ENCODE assay signal across 9 cellular contexts in the genomic region with DNA sequence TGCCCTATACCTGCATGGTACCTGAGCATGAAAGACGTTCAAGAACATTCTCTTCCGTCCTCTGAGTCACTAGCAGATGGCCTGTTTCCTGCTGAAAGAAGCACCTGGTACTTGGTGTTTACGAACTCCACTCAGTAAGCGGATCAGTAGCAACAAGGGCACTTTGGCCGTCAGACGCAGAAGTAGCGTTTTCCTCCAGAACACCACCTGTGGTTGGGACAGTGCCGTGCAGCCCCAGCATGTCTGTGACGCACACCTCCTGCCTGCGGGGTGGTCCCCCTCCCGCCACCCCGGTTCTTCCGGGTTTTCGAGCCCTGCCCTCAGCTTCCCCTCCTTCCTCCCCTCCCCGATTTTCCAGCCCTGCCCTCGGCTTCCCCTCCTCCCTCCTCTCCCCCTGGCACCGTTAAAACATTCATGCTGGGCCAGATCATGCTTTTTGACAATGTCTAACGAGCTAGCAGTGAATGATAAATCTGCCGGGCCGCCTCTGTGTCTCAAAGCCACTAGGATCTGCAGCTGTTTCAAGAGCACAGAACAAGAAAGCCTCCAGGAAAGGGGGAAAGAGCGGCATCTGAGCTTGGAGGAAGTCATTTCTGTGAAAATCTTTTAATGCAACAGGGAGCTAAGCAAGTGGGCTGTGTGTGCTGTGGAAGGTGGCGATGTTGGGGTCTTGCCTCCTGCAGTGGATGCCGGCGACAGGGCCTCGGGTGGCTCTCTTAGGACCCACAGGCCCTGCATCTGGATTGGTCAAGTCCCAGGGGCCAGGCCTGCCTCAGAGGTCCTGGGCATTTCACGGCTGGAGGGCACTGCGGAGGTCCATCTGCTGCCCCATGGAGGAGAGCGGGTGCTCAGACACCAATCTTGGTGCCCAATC.
DNase-seq lines count a peak whose midpoint lies in the region; ATAC-seq lines count a peak whose summit lies in the region.
"Had no signal": no experiment of that assay in that cellular context is flagged by ENCODE, and none has a peak within 500 bp of the region (broad histone marks: within the 10 kb centered on the region; RNA-seq: fewer than 3 reads in every experiment).

No MANE protein-coding gene starts in this region.

- no peaks in the 10 kb centered on the region for H3K36me3 Mint-ChIP-seq in activated T-helper 2 cell treated with anti-CD3 and anti-CD28 coated beads, Interferon-gamma antibody, Interleukin-2, Interleukin-4, amounts not matched to agents 10 μg/mL and 5 μg/mL and 100 μg/mL, durations not matched to agents 14 hours and 24 hours and 36 hours (ENCODE audit: low read depth)

- H3K4me3 Mint-ChIP-seq in activated T-helper 2 cell treated with anti-CD3 and anti-CD28 coated beads, Interferon-gamma antibody, Interleukin-2, Interleukin-4, amounts not matched to agents 10 μg/mL and 5 μg/mL and 100 μg/mL, durations not matched to agents 14 hours and 24 hours and 36 hours (ENCODE audit: low read depth) = no peak overlapping the region

- H3K4me3 ChIP-seq in mucosa of rectum (ENCODE audit: low read length in 2 of 2) = peak overlapping the region; percentile 18 to 35

- H3K27me3 ChIP-seq in mucosa of rectum (ENCODE audit: control insufficient read depth in 2 of 2, insufficient read depth in 2 of 2, low read length in 2 of 2) = peaks cover 0 to 3% of the 10 kb centered on the region in 2 donors

- no peak overlapping the region for H3K9ac ChIP-seq in mucosa of rectum (ENCODE audit: low read depth in 1 of 2, low read length in 2 of 2)

- peak overlapping the region; percentile 49 to 58 for H3K27ac ChIP-seq in mucosa of rectum (ENCODE audit: low read depth in 2 of 2, low read length in 2 of 2)

- H3K36me3 ChIP-seq in mucosa of rectum (ENCODE audit: control insufficient read depth in 2 of 2, insufficient read depth in 2 of 2, low read length in 2 of 2) = no peaks in the 10 kb centered on the region

- no peaks in the 10 kb centered on the region for H3K9me3 ChIP-seq in mucosa of rectum (ENCODE audit: control insufficient read depth in 2 of 2, low read length in 2 of 2)

- H3K27ac Mint-ChIP-seq in activated T-helper 2 cell treated with anti-CD3 and anti-CD28 coated beads, Interferon-gamma antibody, Interleukin-2, Interleukin-4, amounts not matched to agents 10 μg/mL and 5 μg/mL and 100 μg/mL, durations not matched to agents 14 hours and 24 hours and 36 hours = no peak overlapping the region

- peaks cover 20% of the 10 kb centered on the region for H3K27me3 Mint-ChIP-seq in activated T-helper 2 cell treated with anti-CD3 and anti-CD28 coated beads, Interferon-gamma antibody, Interleukin-2, Interleukin-4, amounts not matched to agents 10 μg/mL and 5 μg/mL and 100 μg/mL, durations not matched to agents 14 hours and 24 hours and 36 hours (ENCODE audit: low read depth)

- H3K4me1 Mint-ChIP-seq in activated T-helper 2 cell treated with anti-CD3 and anti-CD28 coated beads, Interferon-gamma antibody, Interleukin-2, Interleukin-4, amounts not matched to agents 10 μg/mL and 5 μg/mL and 100 μg/mL, durations not matched to agents 14 hours and 24 hours and 36 hours (ENCODE audit: low read depth) = peaks cover 2% of the 10 kb centered on the region

- intact Hi-C loops in activated T-helper 2 cell treated with anti-CD3 and anti-CD28 coated beads, Interferon-gamma antibody, Interleukin-2, Interleukin-4, amounts not matched to agents 10 μg/mL and 5 μg/mL and 100 μg/mL, durations not matched to agents 14 hours and 24 hours and 36 hours (cut with micrococcal nuclease) = no loop called here

- H3K4me1 ChIP-seq in mucosa of rectum (ENCODE audit: control insufficient read depth in 2 of 2, insufficient read depth in 2 of 2, low read length in 2 of 2) = peaks cover 5 to 7% of the 10 kb centered on the region in 2 donors

- peak; percentile 63 for ATAC-seq in HG02623 (IDR thresholded peaks at IDR 0.05; ENCODE audit: unreplicated experiment)
- ATAC-seq in GM19328 (IDR thresholded peaks at IDR 0.05; ENCODE audit: unreplicated experiment) = no peak

- DNase-seq in COR-L47 (lab: John Stamatoyannopoulos, UW) (peak; percentile 74), NCI-H2196 (lab: John Stamatoyannopoulos, UW; ENCODE audit: unreplicated experiment) (peak; percentile 64), anterior cingulate cortex (lab: John Stamatoyannopoulos, UW) (no peak), MV-4-11 (lab: John Stamatoyannopoulos, UW) (no peak)
- peak; percentile 8 for DNase-seq in activated T-helper 2 cell treated with anti-CD3 and anti-CD28 coated beads, Interferon-gamma antibody, Interleukin-2, Interleukin-4, amounts not matched to agents 10 μg/mL and 5 μg/mL and 100 μg/mL, durations not matched to agents 14 hours and 24 hours and 36 hours (ENCODE audit: low spot score)
- DNase-seq: left cardiac atrium had no signal

- no peaks in the 10 kb centered on the region for H3K9me3 Mint-ChIP-seq in activated T-helper 2 cell treated with anti-CD3 and anti-CD28 coated beads, Interferon-gamma antibody, Interleukin-2, Interleukin-4, amounts not matched to agents 10 μg/mL and 5 μg/mL and 100 μg/mL, durations not matched to agents 14 hours and 24 hours and 36 hours

Comparison
In these comparisons a context has a peak if more than half of its experiments do, and no peak if none do; other contexts are left out.
1. DNase-seq: peak in COR-L47 (single experiment), NCI-H2196 (single experiment) and activated T-helper 2 cell treated with anti-CD3 and anti-CD28 coated beads, Interferon-gamma antibody, Interleukin-2, Interleukin-4, amounts not matched to agents 10 μg/mL and 5 μg/mL and 100 μg/mL, durations not matched to agents 14 hours and 24 hours and 36 hours (single experiment); none in anterior cingulate cortex (0 of 58) and MV-4-11 (single experiment).